Comparison of ENCODE assay signal across 27 cellular contexts in the genomic region with DNA sequence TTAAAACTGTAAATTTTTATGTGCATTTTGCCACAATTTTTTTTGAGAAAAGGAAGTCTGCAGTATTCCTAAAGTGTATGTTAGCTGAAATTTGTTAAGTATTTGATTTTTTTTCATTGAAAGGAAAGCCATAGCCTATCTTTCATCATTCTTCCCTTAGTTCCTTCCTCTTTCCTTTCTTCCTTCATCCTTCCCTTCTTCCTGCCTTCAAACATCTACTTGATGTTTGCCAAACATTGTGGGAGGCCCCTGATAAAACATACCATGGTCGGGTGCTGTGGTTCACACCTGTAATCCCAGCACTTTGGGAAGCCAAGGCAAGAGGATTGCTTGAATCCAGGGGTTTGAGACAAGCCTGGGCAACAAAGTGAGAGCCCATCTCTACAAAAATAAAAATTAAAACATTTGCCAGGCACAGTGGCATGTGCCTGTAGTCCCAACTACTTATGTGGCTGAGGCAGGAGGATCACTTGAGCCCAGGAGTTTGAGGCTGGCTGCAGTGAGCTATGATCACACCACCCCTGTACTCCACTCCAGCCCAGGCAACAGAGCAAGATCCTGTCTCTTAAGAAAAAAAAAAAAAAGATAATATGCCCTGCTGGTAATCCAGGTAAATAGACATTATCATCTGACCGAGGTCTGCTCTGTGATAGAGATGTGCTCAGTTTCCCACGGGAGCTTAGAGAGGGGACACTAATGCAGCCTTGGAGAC.
"Had no signal": no experiment of that assay in that cellular context is flagged by ENCODE, and none has a peak within 500 bp of the region (broad histone marks: within the 10 kb centered on the region; RNA-seq: fewer than 3 reads in every experiment).

No MANE protein-coding gene starts in this region.

- H3K4me3 Mint-ChIP-seq: activated CD4-positive, alpha-beta memory T cell treated with anti-CD3 and anti-CD28 coated beads for 36 hours; activated CD4-positive, alpha-beta T cell treated with anti-CD3 and anti-CD28 coated beads, Interleukin-2, amount 10 ng/mL, durations not matched to agents 7 days and 5 days; activated naive CD8-positive, alpha-beta T cell; activated T-cell treated with anti-CD3 and anti-CD28 coated beads, Interleukin-2, amount 50 U/mL, for 4 hours; brain; central memory CD8-positive, alpha-beta T cell; T-helper 17 cell had no signal

- ATAC-seq: PC-3, T-helper 17 cell had no signal

- H3K27ac ChIP-seq: KMS-11 had no signal

- H3K27me3 Mint-ChIP-seq: activated CD4-positive, alpha-beta memory T cell treated with anti-CD3 and anti-CD28 coated beads for 36 hours; activated CD4-positive, alpha-beta T cell treated with anti-CD3 and anti-CD28 coated beads, Interleukin-2, amount 10 ng/mL, durations not matched to agents 7 days and 5 days; activated naive CD8-positive, alpha-beta T cell; brain; central memory CD8-positive, alpha-beta T cell; T-helper 17 cell had no signal

- DNase-seq: activated CD4-positive, alpha-beta memory T cell treated with anti-CD3 and anti-CD28 coated beads for 36 hours; activated CD4-positive, alpha-beta T cell treated with anti-CD3 and anti-CD28 coated beads, Interleukin-2, amount 10 ng/mL, durations not matched to agents 7 days and 5 days; activated CD4-positive, CD25-positive, alpha-beta regulatory T cell; activated CD8-positive, alpha-beta memory T cell treated with anti-CD3 and anti-CD28 coated beads for 24 hours; activated effector memory CD4-positive, alpha-beta T cell treated with anti-CD3 and anti-CD28 coated beads, Interleukin-2, amount 50 U/mL, for 16 hours; activated naive CD4-positive, alpha-beta T cell treated with Interleukin-2 at 50 U/mL for 16 hours; activated T-cell treated with anti-CD3 and anti-CD28 coated beads, Interleukin-2, amount 50 U/mL, for 4 hours; amygdala; NCI-H1092; NCI-H1417; NCI-H2029; NCI-H2107; NCI-H2171 treated with DMSO at 0.1 percent for 48 hours; NCI-H345; NCI-H510A; NCI-H526 treated with DMSO at 0.1 percent for 48 hours; PC-3; SHP77; T-helper 17 cell; T-helper 9 cell had no signal

- H3K9ac ChIP-seq: KMS-11 had no signal

- H3K36me3 Mint-ChIP-seq: activated CD4-positive, alpha-beta memory T cell treated with anti-CD3 and anti-CD28 coated beads for 36 hours; activated naive CD8-positive, alpha-beta T cell; brain had no signal

- H3K4me1 Mint-ChIP-seq: central memory CD8-positive, alpha-beta T cell had no signal

- H3K27ac Mint-ChIP-seq: activated CD4-positive, alpha-beta memory T cell treated with anti-CD3 and anti-CD28 coated beads for 36 hours; activated CD4-positive, alpha-beta T cell treated with anti-CD3 and anti-CD28 coated beads, Interleukin-2, amount 10 ng/mL, durations not matched to agents 7 days and 5 days; activated naive CD8-positive, alpha-beta T cell; T-helper 17 cell had no signal

- FAIRE-seq: astrocyte, RCC 7860, TTC549 had no signal

- H3K9me3 Mint-ChIP-seq: activated CD4-positive, alpha-beta memory T cell treated with anti-CD3 and anti-CD28 coated beads for 36 hours; activated T-cell treated with anti-CD3 and anti-CD28 coated beads, Interleukin-2, amount 50 U/mL, for 4 hours; central memory CD8-positive, alpha-beta T cell had no signal
